In the genomic region with DNA sequence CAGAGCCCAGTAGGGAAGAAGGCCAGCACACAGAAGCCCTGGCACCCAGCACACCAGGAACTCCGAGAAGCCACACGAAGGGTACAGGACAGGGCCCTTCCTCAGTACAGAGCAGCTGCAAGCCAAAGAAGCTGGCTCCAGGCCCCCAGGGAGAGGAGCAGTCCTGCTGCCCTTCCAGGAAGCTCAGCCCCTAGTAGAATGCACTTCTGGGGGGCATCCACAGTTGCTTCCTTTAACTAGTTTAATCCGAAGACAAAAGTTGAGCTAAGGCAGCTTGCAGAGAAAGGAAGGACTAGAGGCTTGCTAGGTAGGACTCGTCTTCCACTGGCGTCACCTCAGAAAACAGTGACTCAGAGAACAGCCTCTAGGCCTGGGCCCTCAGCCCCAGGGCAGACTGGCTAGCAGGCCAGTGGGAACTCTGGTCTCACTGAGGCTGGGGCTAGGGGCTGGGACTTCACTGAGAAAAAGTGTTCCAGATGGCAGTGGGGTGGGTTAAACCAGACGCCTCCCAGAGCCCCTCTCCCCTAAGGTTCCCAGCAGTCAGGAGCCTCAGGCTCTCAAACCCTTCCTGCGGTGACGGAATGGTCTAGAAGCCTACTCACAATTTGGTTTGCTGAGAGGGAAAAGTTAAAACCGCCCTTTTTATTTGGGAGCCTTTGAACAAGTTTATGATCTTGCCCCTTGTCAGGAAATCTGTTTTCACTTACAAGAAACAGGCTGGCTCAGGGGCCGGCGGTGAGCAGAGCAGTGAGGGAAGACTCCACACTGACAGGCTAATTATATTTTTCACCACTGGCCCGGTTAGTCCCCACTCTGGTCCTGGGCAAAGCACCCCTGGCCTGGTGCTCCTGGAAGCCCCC, we compare ENCODE assay signal across 11 cellular contexts. TPM values are rescaled to one million over a fixed set of nuclear protein-coding genes. Genes with fewer than 3 reads are reported as not detected.
DNase-seq lines count a peak whose midpoint lies in the region; ATAC-seq and TF ChIP-seq lines count a peak whose summit lies in the region.
"Had no signal": no experiment of that assay in that cellular context is flagged by ENCODE, and none has a peak within 500 bp of the region (broad histone marks: within the 10 kb centered on the region; RNA-seq: fewer than 3 reads in every experiment).

No MANE protein-coding gene starts in this region.

- no peaks in the 10 kb centered on the region for H3K27me3 Mint-ChIP-seq in osteocyte (ENCODE audit: unreplicated experiment)
- no peaks in the 10 kb centered on the region for H3K27me3 Mint-ChIP-seq in activated CD8-positive, alpha-beta T cell treated with anti-CD3 and anti-CD28 coated beads for 36 hours

- no peak overlapping the region for H3K4ac ChIP-seq in mesendoderm (ENCODE audit: low read depth, low read length)

- H3K23ac ChIP-seq in mesendoderm (ENCODE audit: low read length) = no peak overlapping the region

- H3K9me3 ChIP-seq in prostate gland = no peaks in the 10 kb centered on the region
- H3K9me3 ChIP-seq: BE2C had no signal

- peak overlapping the region; percentile 23 for H3K4me3 ChIP-seq in epithelial cell of proximal tubule (ENCODE audit: low read depth, low read length)
- no peak overlapping the region for H3K4me3 ChIP-seq in mesendoderm (ENCODE audit: low read length)
- no peak overlapping the region for H3K4me3 ChIP-seq in prostate gland

- H2AK5ac ChIP-seq in mesendoderm (ENCODE audit: low read length) = no peak overlapping the region

- H3K56ac ChIP-seq in mesendoderm (ENCODE audit: low read length) = no peak overlapping the region

- no peaks in the 10 kb centered on the region for H3K79me2 ChIP-seq in mesendoderm (ENCODE audit: control insufficient read depth, insufficient read depth, low read length)

- no peak overlapping the region for H3K9ac ChIP-seq in mesendoderm (ENCODE audit: low read length)

- H2BK15ac ChIP-seq in mesendoderm (replicated peaks; ENCODE audit: low read depth) = no peak overlapping the region

- no peak for ATAC-seq in GM19324 (IDR thresholded peaks at IDR 0.05; ENCODE audit: low FRiP score, unreplicated experiment)
- ATAC-seq in activated CD8-positive, alpha-beta T cell treated with anti-CD3 and anti-CD28 coated beads for 36 hours = no peak

- H3K36me3 Mint-ChIP-seq in osteocyte (ENCODE audit: unreplicated experiment) = peaks cover 3% of the 10 kb centered on the region
- no peaks in the 10 kb centered on the region for H3K36me3 Mint-ChIP-seq in activated CD8-positive, alpha-beta T cell treated with anti-CD3 and anti-CD28 coated beads for 36 hours (ENCODE audit: low read depth)

- peaks cover 24% of the 10 kb centered on the region for H3K4me1 Mint-ChIP-seq in osteocyte (ENCODE audit: unreplicated experiment)
- H3K4me1 Mint-ChIP-seq in activated CD8-positive, alpha-beta T cell treated with anti-CD3 and anti-CD28 coated beads for 36 hours (ENCODE audit: low read depth) = no peaks in the 10 kb centered on the region

- no peak overlapping the region for H2BK5ac ChIP-seq in mesendoderm (ENCODE audit: low read length)

- H3K4me3 Mint-ChIP-seq in osteocyte (ENCODE audit: unreplicated experiment) = no peak overlapping the region
- no peak overlapping the region for H3K4me3 Mint-ChIP-seq in activated CD8-positive, alpha-beta T cell treated with anti-CD3 and anti-CD28 coated beads for 36 hours

- no peaks in the 10 kb centered on the region for H3K36me3 ChIP-seq in mesendoderm (ENCODE audit: control insufficient read depth, insufficient read depth, low read length)
- H3K36me3 ChIP-seq in prostate gland = no peaks in the 10 kb centered on the region
- H3K36me3 ChIP-seq: BE2C had no signal

- CTCF ChIA-PET in activated CD8-positive, alpha-beta T cell treated with anti-CD3 and anti-CD28 coated beads for 36 hours (lab: Charles Lee) = no interaction called here

- intact Hi-C loops in prostate gland (cut with DNase I) = loop anchor here (5.0 kb wide), 1 partner anchor 74 kb away; a partner anchor contains a TSS
- intact Hi-C loops in activated CD8-positive, alpha-beta T cell treated with anti-CD3 and anti-CD28 coated beads for 36 hours (cut with micrococcal nuclease) = no loop called here

- TF ChIP-seq CTCF in epithelial cell of proximal tubule (conservative IDR thresholded peaks at IDR 0.05; ENCODE audit: low read depth, low read length) (no peak), osteocyte (IDR thresholded peaks at IDR 0.05) (no peak), prostate gland (IDR thresholded peaks at IDR 0.05) (no peak)
- no peak for TF ChIP-seq CTCF in activated CD8-positive, alpha-beta T cell treated with anti-CD3 and anti-CD28 coated beads for 36 hours (IDR thresholded peaks at IDR 0.05)

- H3K27ac ChIP-seq in mesendoderm (ENCODE audit: low read depth, low read length) (no peak overlapping the region), prostate gland (no peak overlapping the region)

- no peak overlapping the region for H2BK120ac ChIP-seq in mesendoderm (ENCODE audit: low read depth, low read length)

- WGBS in mesendoderm (ENCODE audit: extremely low coverage, insufficient coverage, low lambda C conversion rate) = no CpG with 5 or more reads among the region's 12 CpGs
- 66% methylated on average over 12 of the region's 12 CpGs for WGBS in prostate gland

- H4K5ac ChIP-seq in mesendoderm (ENCODE audit: low read length) = no peak overlapping the region

- H3K79me1 ChIP-seq in mesendoderm (ENCODE audit: low read length) = no peaks in the 10 kb centered on the region

- H3K27ac Mint-ChIP-seq in osteocyte (ENCODE audit: unreplicated experiment) = peak overlapping the region; percentile 44
- no peak overlapping the region for H3K27ac Mint-ChIP-seq in activated CD8-positive, alpha-beta T cell treated with anti-CD3 and anti-CD28 coated beads for 36 hours

- POLR2A ChIA-PET in activated CD8-positive, alpha-beta T cell treated with anti-CD3 and anti-CD28 coated beads for 36 hours (lab: Charles Lee) = no interaction called here

- no peak overlapping the region for H3K4me2 ChIP-seq in mesendoderm (ENCODE audit: low read length)

- DNase-seq in AG20443 (ENCODE audit: low spot score) (peak; percentile 69), NCI-H69 (lab: John Stamatoyannopoulos, UW) (peak; percentile 37), epithelial cell of proximal tubule (ENCODE audit: low read depth) (no peak), osteocyte (ENCODE audit: extremely low spot score, unreplicated experiment) (no peak), mesendoderm (no peak), prostate gland (ENCODE audit: low spot score) (no peak)
- DNase-seq in activated CD8-positive, alpha-beta T cell treated with anti-CD3 and anti-CD28 coated beads for 36 hours = no peak
- DNase-seq: activated CD8-positive, alpha-beta memory T cell treated with anti-CD3 and anti-CD28 coated beads, Interleukin-2, amount 50 U/mL, for 48 hours; NCI-H446 treated with DMSO at 0.1 percent for 48 hours had no signal

- TF ChIP-seq POLR2A in prostate gland (IDR thresholded peaks at IDR 0.05) = no peak

- H3K4me1 ChIP-seq in mesendoderm (ENCODE audit: control insufficient read depth, low read depth, low read length) (no peaks in the 10 kb centered on the region), prostate gland (replicated peaks) (no peaks in the 10 kb centered on the region)
- H3K4me1 ChIP-seq: BE2C had no signal

- H3K9me3 Mint-ChIP-seq in osteocyte (ENCODE audit: unreplicated experiment) = no peaks in the 10 kb centered on the region
- H3K9me3 Mint-ChIP-seq in activated CD8-positive, alpha-beta T cell treated with anti-CD3 and anti-CD28 coated beads for 36 hours = no peaks in the 10 kb centered on the region

- H4K8ac ChIP-seq in mesendoderm (ENCODE audit: low read depth, low read length) = no peak overlapping the region

- no peaks in the 10 kb centered on the region for H3K27me3 ChIP-seq in mesendoderm (ENCODE audit: insufficient read depth, low read length, poor library complexity)
- no peaks in the 10 kb centered on the region for H3K27me3 ChIP-seq in prostate gland (replicated peaks; ENCODE audit: insufficient read depth)
- H3K27me3 ChIP-seq: BE2C had no signal

- no peak overlapping the region for H3K18ac ChIP-seq in mesendoderm (ENCODE audit: low read length)

RNA-seq across cellular contexts. Expression of a gene that starts 41.4 kb away (rescaled TPM):
- total RNA-seq in epithelial cell of proximal tubule = 8,322 and 8,951 TPM in 2 replicates
- 4,236 and 4,267 TPM in 2 replicates for total RNA-seq in osteocyte
- polyA plus RNA-seq in mesendoderm (2013, experiment 1 of 2) = 9,422 TPM
- polyA plus RNA-seq in mesendoderm (2013, experiment 2 of 2) = 9,613 TPM
- 1,000 to 10,000 TPM; 2,438 to 3,181 TPM for total RNA-seq in prostate gland
- 1,000 to 10,000 TPM; 4,606 to 4,756 TPM for total RNA-seq in activated CD8-positive, alpha-beta T cell treated with anti-CD3 and anti-CD28 coated beads for 36 hours

RNA-seq across cellular contexts. Expression of a gene that starts 57.0 kb away (rescaled TPM):
- total RNA-seq in epithelial cell of proximal tubule = 0.51 TPM in 1 of 2 replicates, not detected in the other
- total RNA-seq in osteocyte = 3.0 and 3.7 TPM in 2 replicates
- polyA plus RNA-seq in mesendoderm (2013, experiment 1 of 2) = not detected
- polyA plus RNA-seq in mesendoderm (2013, experiment 2 of 2) = not detected
- total RNA-seq in prostate gland = 1 to 10 TPM; 3.1 to 5.6 TPM
- under 1 TPM in 1 of 2 experiments, not detected in 1; 0.32 TPM for total RNA-seq in activated CD8-positive, alpha-beta T cell treated with anti-CD3 and anti-CD28 coated beads for 36 hours

Comparison
In these comparisons a context has a peak if more than half of its experiments do, and no peak if none do; other contexts are left out.
1. DNase-seq: peak in AG20443 (single experiment) and NCI-H69 (single experiment); none in epithelial cell of proximal tubule (single experiment), osteocyte (single experiment), mesendoderm (single experiment), prostate gland (single experiment) and activated CD8-positive, alpha-beta T cell treated with anti-CD3 and anti-CD28 coated beads for 36 hours (single experiment).